ENCODE assay signal across 16 cellular contexts in the genomic region with DNA sequence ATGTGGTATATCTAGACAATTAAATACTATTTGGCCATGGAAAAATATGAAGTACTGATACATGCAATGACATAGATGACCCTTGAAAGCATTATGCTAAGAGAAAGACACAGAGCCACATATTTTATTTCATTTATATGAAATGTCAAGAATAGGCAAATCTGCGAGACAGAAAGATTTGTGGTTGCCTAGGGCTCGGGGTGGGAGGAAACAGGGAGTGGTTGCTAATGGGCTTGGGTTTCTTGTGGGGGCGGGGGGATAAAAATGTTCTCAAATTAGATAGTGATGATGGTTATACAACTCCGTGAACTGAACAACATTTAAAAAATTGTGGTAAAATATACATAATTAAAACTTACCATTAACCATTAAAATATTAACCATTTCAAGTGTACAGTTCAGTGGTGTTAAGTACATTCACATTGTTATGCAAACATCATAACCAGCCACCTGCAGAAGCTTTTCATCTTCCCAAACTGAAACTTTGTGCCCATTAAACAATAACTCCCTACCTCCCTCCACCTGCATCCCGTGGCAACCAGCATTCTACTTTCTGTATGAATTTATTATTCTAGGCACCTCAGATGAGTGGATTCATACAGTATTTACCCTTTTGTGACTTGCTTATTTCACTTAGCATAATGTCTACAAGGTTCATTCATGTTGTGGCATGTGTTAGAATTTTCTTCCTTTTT. TPM values are rescaled to one million over a fixed set of nuclear protein-coding genes. Genes with fewer than 3 reads are reported as not detected.
DNase-seq lines count a peak whose midpoint lies in the region; ATAC-seq and TF ChIP-seq lines count a peak whose summit lies in the region.
"Had no signal": no experiment of that assay in that cellular context is flagged by ENCODE, and none has a peak within 500 bp of the region (broad histone marks: within the 10 kb centered on the region; RNA-seq: fewer than 3 reads in every experiment).

No MANE protein-coding gene starts in this region.

- H3K4me1 Mint-ChIP-seq in central memory CD8-positive, alpha-beta T cell = peaks cover 20% of the 10 kb centered on the region

- peak; percentile 59 for DNase-seq in Karpas-422
- DNase-seq in NCI-H526 treated with DMSO at 0.1 percent for 48 hours (lab: John Stamatoyannopoulos, UW) = peak; percentile 33
- DNase-seq in central memory CD8-positive, alpha-beta T cell (ENCODE audit: low spot score in 2 of 2) = no peak
- DNase-seq in GM03348 (ENCODE audit: low spot score) = no peak
- DNase-seq: Calu3; CD8-positive, alpha-beta T cell; DMS79 treated with DMSO at 0.1 percent for 48 hours; EL; IMR-90; KBM-7 had no signal

- H3K9me3 ChIP-seq in HEK293 (ENCODE audit: control insufficient read depth, insufficient read depth, low read depth, low read length) (no peaks in the 10 kb centered on the region), Karpas-422 (ENCODE audit: low read length) (no peaks in the 10 kb centered on the region)
- H3K9me3 ChIP-seq: BLaER1 treated with 17β-estradiol and CSF1 and Interleukin-3, amounts not matched to agents 10 nM and 100 nM had no signal

- no peaks in the 10 kb centered on the region for H3K36me3 Mint-ChIP-seq in central memory CD8-positive, alpha-beta T cell (ENCODE audit: insufficient read depth)
- H3K36me3 Mint-ChIP-seq: CD8-positive, alpha-beta T cell had no signal

- H3K36me3 ChIP-seq in HEK293 (ENCODE audit: control insufficient read depth in 2 of 2, insufficient read depth in 1 of 2, low read length in 2 of 2) = no peaks in the 10 kb centered on the region
- H3K36me3 ChIP-seq in Karpas-422 (ENCODE audit: insufficient read depth, low read length) = no peaks in the 10 kb centered on the region
- H3K36me3 ChIP-seq: BLaER1 treated with 17β-estradiol and CSF1 and Interleukin-3, amounts not matched to agents 10 nM and 100 nM had no signal

- no peaks in the 10 kb centered on the region for H3K9me3 Mint-ChIP-seq in central memory CD8-positive, alpha-beta T cell
- H3K9me3 Mint-ChIP-seq: CD8-positive, alpha-beta T cell; H9 had no signal

- no peak overlapping the region for H3K4me3 ChIP-seq in HEK293 (ENCODE audit: low read depth, low read length)
- H3K4me3 ChIP-seq in Karpas-422 (ENCODE audit: low read length) = no peak overlapping the region
- H3K4me3 ChIP-seq: BLaER1 treated with 17β-estradiol and CSF1 and Interleukin-3, amounts not matched to agents 10 nM and 100 nM had no signal

- no peaks in the 10 kb centered on the region for H3K27me3 ChIP-seq in Karpas-422 (ENCODE audit: low read length)

- ATAC-seq in central memory CD8-positive, alpha-beta T cell (replicated peaks; ENCODE audit: extremely low read depth, poor library complexity, severe bottlenecking) = peak; percentile 36
- ATAC-seq in HG03095 (IDR thresholded peaks at IDR 0.05; ENCODE audit: unreplicated experiment) (no peak), HG03108 (IDR thresholded peaks at IDR 0.05; ENCODE audit: unreplicated experiment) (no peak)
- ATAC-seq: CD8-positive, alpha-beta T cell had no signal

- H3K4me1 ChIP-seq in HEK293 (ENCODE audit: control insufficient read depth, insufficient read depth, low read length) (no peaks in the 10 kb centered on the region), Karpas-422 (ENCODE audit: low read length) (peaks cover 36% of the 10 kb centered on the region)
- H3K4me1 ChIP-seq: BLaER1 treated with 17β-estradiol and CSF1 and Interleukin-3, amounts not matched to agents 10 nM and 100 nM had no signal

- H3K79me2 ChIP-seq in Karpas-422 (ENCODE audit: low read length) = no peaks in the 10 kb centered on the region

- H3K4me3 Mint-ChIP-seq in central memory CD8-positive, alpha-beta T cell = no peak overlapping the region
- H3K4me3 Mint-ChIP-seq: CD8-positive, alpha-beta T cell had no signal

- no peak overlapping the region for H3K27ac Mint-ChIP-seq in central memory CD8-positive, alpha-beta T cell (ENCODE audit: low read depth)
- H3K27ac Mint-ChIP-seq: B cell; CD8-positive, alpha-beta T cell; H9 had no signal

- H3K4me2 ChIP-seq in Karpas-422 (ENCODE audit: low read depth, low read length, poor library complexity, severe bottlenecking) = peak overlapping the region; percentile 57
- H3K4me2 ChIP-seq: BLaER1 treated with 17β-estradiol and CSF1 and Interleukin-3, amounts not matched to agents 10 nM and 100 nM had no signal

- CTCF ChIA-PET in HEK293 (lab: Yijun Ruan, JAX) = interaction anchor here (0.9 kb wide), 1 partner anchor 31 kb away, joined by 4 read pairs; no protein-coding TSS in a partner anchor

- no peaks in the 10 kb centered on the region for H4K20me1 ChIP-seq in Karpas-422 (ENCODE audit: insufficient read depth, low read depth, low read length)

- H2AFZ ChIP-seq in Karpas-422 (ENCODE audit: low read length) = no peak overlapping the region

- POLR2A ChIA-PET in HEK293 (lab: Yijun Ruan, JAX) = no interaction called here

- H3K27ac ChIP-seq in HEK293 (ENCODE audit: extremely low read depth, low read depth, low read length) = no peak overlapping the region
- no peak overlapping the region for H3K27ac ChIP-seq in Karpas-422 (ENCODE audit: low read length)
- H3K27ac ChIP-seq: BLaER1 treated with 17β-estradiol and CSF1 and Interleukin-3, amounts not matched to agents 10 nM and 100 nM had no signal

- no peak overlapping the region for H3K9ac ChIP-seq in Karpas-422 (ENCODE audit: low read length)
- H3K9ac ChIP-seq: BLaER1 treated with 17β-estradiol and CSF1 and Interleukin-3, amounts not matched to agents 10 nM and 100 nM had no signal

- no peak for TF ChIP-seq CTCF in HEK293 (tag by site-specific recombination; IDR thresholded peaks at IDR 0.05)

- H3K27me3 Mint-ChIP-seq in central memory CD8-positive, alpha-beta T cell = peaks cover 78% of the 10 kb centered on the region

- no peaks in the 10 kb centered on the region for H3K9me2 ChIP-seq in Karpas-422 (replicated peaks; ENCODE audit: insufficient read depth, low read length)

TF ChIP-seq in HEK293, 187 proteins besides CTCF, POLR2A, EP300 and RAD21:
- TF ChIP-seq ZNF701 (tag by site-specific recombination; IDR thresholded peaks at IDR 0.05) (no peak), ZIC2 (tag by site-specific recombination; IDR thresholded peaks at IDR 0.05) (no peak), ZNF610 (tag by site-specific recombination; IDR thresholded peaks at IDR 0.05; ENCODE audit: borderline replicate concordance) (no peak), ZNF146 (tag by site-specific recombination; IDR thresholded peaks at IDR 0.05) (peak; percentile 70; the same call in 1 of the 2 replicates), ZNF530 (tag by site-specific recombination; IDR thresholded peaks at IDR 0.05; ENCODE audit: low read depth) (no peak), TRIM28 (IDR thresholded peaks at IDR 0.05; ENCODE audit: borderline replicate concordance, low read length) (no peak), IKZF3 (tag by site-specific recombination; IDR thresholded peaks at IDR 0.05) (no peak), SP3 (tag by site-specific recombination; IDR thresholded peaks at IDR 0.05) (no peak), HOXC10 (CRISPR knock-in tag; IDR thresholded peaks at IDR 0.05) (no peak), ZBTB20 (tag by site-specific recombination; IDR thresholded peaks at IDR 0.05) (no peak), ZNF514 (tag by site-specific recombination; IDR thresholded peaks at IDR 0.05) (no peak), ZNF747 (tag by site-specific recombination; IDR thresholded peaks at IDR 0.05) (no peak), KLF9 (tag by site-specific recombination; IDR thresholded peaks at IDR 0.05; ENCODE audit: low read depth) (no peak), ZFHX2 (tag by site-specific recombination; conservative IDR thresholded peaks at IDR 0.05) (0 out of 2 replicates have a peak, but pooled peaks have one; percentile 28), ZSCAN16 (tag by site-specific recombination; IDR thresholded peaks at IDR 0.05) (no peak)
- TF ChIP-seq, protein P1, sequence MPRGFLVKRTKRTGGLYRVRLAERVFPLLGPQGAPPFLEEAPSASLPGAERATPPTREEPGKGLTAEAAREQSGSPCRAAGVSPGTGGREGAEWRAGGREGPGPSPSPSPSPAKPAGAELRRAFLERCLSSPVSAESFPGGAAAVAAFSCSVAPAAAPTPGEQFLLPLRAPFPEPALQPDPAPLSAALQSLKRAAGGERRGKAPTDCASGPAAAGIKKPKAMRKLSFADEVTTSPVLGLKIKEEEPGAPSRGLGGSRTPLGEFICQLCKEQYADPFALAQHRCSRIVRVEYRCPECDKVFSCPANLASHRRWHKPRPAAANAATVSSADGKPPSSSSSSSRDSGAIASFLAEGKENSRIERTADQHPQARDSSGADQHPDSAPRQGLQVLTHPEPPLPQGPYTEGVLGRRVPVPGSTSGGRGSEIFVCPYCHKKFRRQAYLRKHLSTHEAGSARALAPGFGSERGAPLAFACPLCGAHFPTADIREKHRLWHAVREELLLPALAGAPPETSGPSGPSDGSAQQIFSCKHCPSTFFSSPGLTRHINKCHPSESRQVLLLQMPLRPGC (tag by site-specific recombination; IDR thresholded peaks at IDR 0.05) = no peak
- TF ChIP-seq, protein P2, sequence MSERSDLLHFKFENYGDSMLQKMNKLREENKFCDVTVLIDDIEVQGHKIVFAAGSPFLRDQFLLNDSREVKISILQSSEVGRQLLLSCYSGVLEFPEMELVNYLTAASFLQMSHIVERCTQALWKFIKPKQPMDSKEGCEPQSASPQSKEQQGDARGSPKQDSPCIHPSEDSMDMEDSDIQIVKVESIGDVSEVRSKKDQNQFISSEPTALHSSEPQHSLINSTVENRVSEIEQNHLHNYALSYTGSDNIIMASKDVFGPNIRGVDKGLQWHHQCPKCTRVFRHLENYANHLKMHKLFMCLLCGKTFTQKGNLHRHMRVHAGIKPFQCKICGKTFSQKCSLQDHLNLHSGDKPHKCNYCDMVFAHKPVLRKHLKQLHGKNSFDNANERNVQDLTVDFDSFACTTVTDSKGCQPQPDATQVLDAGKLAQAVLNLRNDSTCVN (tag by site-specific recombination; optimal IDR thresholded peaks at IDR 0.05) = no peak

RNA-seq across cellular contexts. Expression of a gene that starts 24.3 kb away (rescaled TPM):
- total RNA-seq in Karpas-422 (2014; rRNA removed; shearing (Covaris generic); ENCODE audit: low replicate concordance) = 99.5 and 184 TPM in 2 replicates

Comparison
In these comparisons a context has a peak if more than half of its experiments do, and no peak if none do; other contexts are left out.
1. DNase-seq: peak in Karpas-422 (single experiment) and NCI-H526 treated with DMSO at 0.1 percent for 48 hours (single experiment); none in central memory CD8-positive, alpha-beta T cell (0 of 2) and GM03348 (single experiment).